2 cellular contexts compared by ENCODE assay signal in genomic region chr10:110483633-110484032, GRCh38.
TF ChIP-seq lines count a peak whose summit lies in the region.

No MANE protein-coding gene starts in this region.

TF ChIP-seq in HEK293, 187 proteins besides CTCF, POLR2A, EP300 and RAD21 (continued from another document):
- no peak for TF ChIP-seq PRDM4 (tag by site-specific recombination; IDR thresholded peaks at IDR 0.05)
- TF ChIP-seq ZNF19 (tag by site-specific recombination; IDR thresholded peaks at IDR 0.05; ENCODE audit: low read depth) = no peak

TF ChIP-seq in K562, 482 proteins besides CTCF, POLR2A, EP300 and RAD21 (continued from another document and continues in another):
- no peak for TF ChIP-seq MTA3 (IDR thresholded peaks at IDR 0.05; ENCODE audit: borderline replicate concordance)
- TF ChIP-seq TSC22D4 (tag; IDR thresholded peaks at IDR 0.05) = no peak
- no peak for TF ChIP-seq RBM34 (IDR thresholded peaks at IDR 0.05; ENCODE audit: borderline replicate concordance, insufficient read depth, low read length)
- TF ChIP-seq ZHX1 (conservative IDR thresholded peaks at IDR 0.05; ENCODE audit: low read length) = no peak
- no peak for TF ChIP-seq ZNF778 (CRISPR knock-in tag; IDR thresholded peaks at IDR 0.05)
- TF ChIP-seq RCOR1 (IDR thresholded peaks at IDR 0.05; ENCODE audit: borderline replicate concordance in 1 of 2, low read depth in 2 of 2, low read length in 2 of 2) = peak in 1 of 2 experiments; percentile 73; a peak in 2 of 4 replicates
- TF ChIP-seq HNRNPLL (IDR thresholded peaks at IDR 0.05; ENCODE audit: low read depth, low read length, poor library complexity, severe bottlenecking) = no peak
- TF ChIP-seq CGGBP1 (CRISPR knock-in tag; IDR thresholded peaks at IDR 0.05) = no peak
- no peak for TF ChIP-seq ATF1 (CRISPR knock-in tag; IDR thresholded peaks at IDR 0.05)
- no peak for TF ChIP-seq ATF1 (tag; IDR thresholded peaks at IDR 0.05)
- TF ChIP-seq SRSF7 (optimal IDR thresholded peaks at IDR 0.05; ENCODE audit: low read depth, low read length) = no peak
- no peak for TF ChIP-seq HDAC8 (tag; IDR thresholded peaks at IDR 0.05)
- TF ChIP-seq HOMEZ (CRISPR knock-in tag; IDR thresholded peaks at IDR 0.05) = no peak
- no peak for TF ChIP-seq CLOCK (CRISPR knock-in tag; IDR thresholded peaks at IDR 0.05; ENCODE audit: borderline replicate concordance)
- TF ChIP-seq UBTF (IDR thresholded peaks at IDR 0.05; ENCODE audit: borderline replicate concordance in 1 of 2, low read depth in 2 of 2, low read length in 2 of 2) = no peak
- TF ChIP-seq TOE1 (IDR thresholded peaks at IDR 0.05; ENCODE audit: borderline replicate concordance) = peak; percentile 13; the same call in 1 of the 2 replicates
- TF ChIP-seq TOE1 (CRISPR knock-in tag; IDR thresholded peaks at IDR 0.05; ENCODE audit: borderline replicate concordance, low read depth) = no peak
- TF ChIP-seq ZNF445 (CRISPR knock-in tag; IDR thresholded peaks at IDR 0.05; ENCODE audit: low read depth) = no peak
- TF ChIP-seq ZNF77 (CRISPR knock-in tag; IDR thresholded peaks at IDR 0.05) = no peak
- peak in 1 of 2 experiments; percentile 67; a peak in 1 of 4 replicates for TF ChIP-seq ARNT (IDR thresholded peaks at IDR 0.05)
- no peak for TF ChIP-seq KAT8 (IDR thresholded peaks at IDR 0.05; ENCODE audit: low read depth)
- no peak for TF ChIP-seq MYC (IDR thresholded peaks at IDR 0.05; ENCODE audit: low read depth, low read length)
- no peak for TF ChIP-seq MYC (CRISPR knock-in tag; IDR thresholded peaks at IDR 0.05; ENCODE audit: borderline replicate concordance, low read depth)
- no peak for TF ChIP-seq POLR2AphosphoS2 (IDR thresholded peaks at IDR 0.05; ENCODE audit: low read length)
- no peak for TF ChIP-seq ZNF347 (CRISPR knock-in tag; IDR thresholded peaks at IDR 0.05; ENCODE audit: low read depth)
- TF ChIP-seq EGR1 (conservative IDR thresholded peaks at IDR 0.05) = no peak
- no peak for TF ChIP-seq SUPT5H (IDR thresholded peaks at IDR 0.05)
- no peak for TF ChIP-seq NELFE (IDR thresholded peaks at IDR 0.05; ENCODE audit: insufficient read depth, insufficient read length)
- TF ChIP-seq PCBP1 (IDR thresholded peaks at IDR 0.05; ENCODE audit: low read depth, low read length, poor library complexity, severe bottlenecking) = no peak
- no peak for TF ChIP-seq ERF (CRISPR knock-in tag; IDR thresholded peaks at IDR 0.05)
- TF ChIP-seq HNRNPL (IDR thresholded peaks at IDR 0.05; ENCODE audit: low read depth, low read length) = no peak
- TF ChIP-seq VEZF1 (CRISPR knock-in tag; IDR thresholded peaks at IDR 0.05) = no peak
- no peak for TF ChIP-seq ARID2 (IDR thresholded peaks at IDR 0.05)
- no peak for TF ChIP-seq PTRF (tag; IDR thresholded peaks at IDR 0.05)
- TF ChIP-seq KAT7 (CRISPR knock-in tag; IDR thresholded peaks at IDR 0.05; ENCODE audit: borderline replicate concordance) = no peak
- TF ChIP-seq ZC3H8 (IDR thresholded peaks at IDR 0.05) = no peak
- TF ChIP-seq SMARCC2 (IDR thresholded peaks at IDR 0.05; ENCODE audit: low read depth) = no peak; the same call in 1 of the 2 replicates
- no peak for TF ChIP-seq SNAPC5 (CRISPR knock-in tag; IDR thresholded peaks at IDR 0.05)
- TF ChIP-seq ZNF695 (CRISPR knock-in tag; IDR thresholded peaks at IDR 0.05) = no peak
- no peak for TF ChIP-seq ZNF584 (CRISPR knock-in tag; IDR thresholded peaks at IDR 0.05; ENCODE audit: low read depth)
- TF ChIP-seq ZFP91 (CRISPR knock-in tag; IDR thresholded peaks at IDR 0.05) = no peak
- no peak for TF ChIP-seq CTCFL (IDR thresholded peaks at IDR 0.05; ENCODE audit: borderline replicate concordance, insufficient read depth, low read depth, low read length, poor library complexity, severe bottlenecking)
- TF ChIP-seq TAF7 (tag; IDR thresholded peaks at IDR 0.05) = no peak
- no peak for TF ChIP-seq ZBTB43 (CRISPR knock-in tag; IDR thresholded peaks at IDR 0.05)
- no peak for TF ChIP-seq CBX3 (IDR thresholded peaks at IDR 0.05; ENCODE audit: borderline replicate concordance in 1 of 2, low read length in 2 of 2)
- TF ChIP-seq ZNF707 (CRISPR knock-in tag; conservative IDR thresholded peaks at IDR 0.05) = no peak
- no peak for TF ChIP-seq ZNF75A (CRISPR knock-in tag; IDR thresholded peaks at IDR 0.05)
- peak; percentile 93 for TF ChIP-seq TAL1 (IDR thresholded peaks at IDR 0.05)
- no peak for TF ChIP-seq NR2F6 (CRISPR knock-in tag; IDR thresholded peaks at IDR 0.05)
- no peak for TF ChIP-seq JUNB (CRISPR knock-in tag; conservative IDR thresholded peaks at IDR 0.05)
- TF ChIP-seq CBX8 (IDR thresholded peaks at IDR 0.05; ENCODE audit: borderline replicate concordance, extremely low read depth, low read depth, low read length, poor library complexity, severe bottlenecking) = no peak
- TF ChIP-seq SAFB (IDR thresholded peaks at IDR 0.05; ENCODE audit: borderline replicate concordance, low read depth, low read length) = no peak
- no peak for TF ChIP-seq RHOXF2B (CRISPR knock-in tag; conservative IDR thresholded peaks at IDR 0.05)
- TF ChIP-seq SNIP1 (IDR thresholded peaks at IDR 0.05; ENCODE audit: low read depth) = no peak
